Comparison of ENCODE assay signal across 2 cellular contexts in the genomic region with DNA sequence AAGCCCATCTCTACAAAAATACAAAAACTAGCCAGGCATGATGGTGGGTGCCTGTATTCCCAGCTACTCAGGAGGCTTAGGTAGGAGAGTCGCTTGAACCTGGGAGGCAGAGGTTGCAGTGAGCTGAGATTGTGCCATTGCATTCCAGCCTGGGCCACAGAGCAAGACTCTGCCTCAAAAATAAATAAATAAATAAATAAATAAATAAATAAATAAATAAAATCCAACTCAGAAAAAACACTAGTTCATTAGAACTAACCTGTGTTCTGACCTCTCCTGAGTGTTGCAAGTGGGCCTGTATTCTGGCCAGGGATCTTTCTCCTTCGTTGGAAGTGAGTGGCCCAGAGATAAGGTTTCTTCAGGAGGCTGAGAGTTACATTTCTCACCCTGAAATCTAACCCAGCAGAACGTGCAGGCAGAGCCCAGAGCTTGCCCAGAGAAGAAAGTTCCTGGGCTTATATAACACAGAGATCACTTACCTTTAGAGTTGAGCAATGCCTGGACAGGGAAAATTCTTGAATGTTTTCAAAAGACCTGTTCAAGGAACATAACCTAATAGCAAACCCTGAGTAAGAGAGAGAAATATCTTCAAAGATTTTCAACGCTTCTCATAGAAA.
TF ChIP-seq lines count a peak whose summit lies in the region.

No MANE protein-coding gene starts in this region.

TF ChIP-seq in A549, 52 proteins besides CTCF, POLR2A, EP300 and RAD21 (continued from another document):
- TF ChIP-seq SREBF2 (IDR thresholded peaks at IDR 0.05), result no peak
- TF ChIP-seq, protein P1, sequence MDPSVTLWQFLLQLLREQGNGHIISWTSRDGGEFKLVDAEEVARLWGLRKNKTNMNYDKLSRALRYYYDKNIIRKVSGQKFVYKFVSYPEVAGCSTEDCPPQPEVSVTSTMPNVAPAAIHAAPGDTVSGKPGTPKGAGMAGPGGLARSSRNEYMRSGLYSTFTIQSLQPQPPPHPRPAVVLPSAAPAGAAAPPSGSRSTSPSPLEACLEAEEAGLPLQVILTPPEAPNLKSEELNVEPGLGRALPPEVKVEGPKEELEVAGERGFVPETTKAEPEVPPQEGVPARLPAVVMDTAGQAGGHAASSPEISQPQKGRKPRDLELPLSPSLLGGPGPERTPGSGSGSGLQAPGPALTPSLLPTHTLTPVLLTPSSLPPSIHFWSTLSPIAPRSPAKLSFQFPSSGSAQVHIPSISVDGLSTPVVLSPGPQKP (IDR thresholded peaks at IDR 0.05; ENCODE audit: low read depth, low read length), result no peak

TF ChIP-seq in HEK293, 187 proteins besides CTCF, POLR2A, EP300 and RAD21 (continued from another document):
- TF ChIP-seq ZNF654 (tag by site-specific recombination; IDR thresholded peaks at IDR 0.05; ENCODE audit: low read depth), result peak; percentile 19
- 0 out of 2 replicates have a peak, but pooled peaks have one; percentile 6 for TF ChIP-seq ZNF292 (tag by site-specific recombination; IDR thresholded peaks at IDR 0.05; ENCODE audit: borderline replicate concordance, low read depth)
- TF ChIP-seq ZNF677 (tag by site-specific recombination; IDR thresholded peaks at IDR 0.05), result no peak
- TF ChIP-seq, protein P2, sequence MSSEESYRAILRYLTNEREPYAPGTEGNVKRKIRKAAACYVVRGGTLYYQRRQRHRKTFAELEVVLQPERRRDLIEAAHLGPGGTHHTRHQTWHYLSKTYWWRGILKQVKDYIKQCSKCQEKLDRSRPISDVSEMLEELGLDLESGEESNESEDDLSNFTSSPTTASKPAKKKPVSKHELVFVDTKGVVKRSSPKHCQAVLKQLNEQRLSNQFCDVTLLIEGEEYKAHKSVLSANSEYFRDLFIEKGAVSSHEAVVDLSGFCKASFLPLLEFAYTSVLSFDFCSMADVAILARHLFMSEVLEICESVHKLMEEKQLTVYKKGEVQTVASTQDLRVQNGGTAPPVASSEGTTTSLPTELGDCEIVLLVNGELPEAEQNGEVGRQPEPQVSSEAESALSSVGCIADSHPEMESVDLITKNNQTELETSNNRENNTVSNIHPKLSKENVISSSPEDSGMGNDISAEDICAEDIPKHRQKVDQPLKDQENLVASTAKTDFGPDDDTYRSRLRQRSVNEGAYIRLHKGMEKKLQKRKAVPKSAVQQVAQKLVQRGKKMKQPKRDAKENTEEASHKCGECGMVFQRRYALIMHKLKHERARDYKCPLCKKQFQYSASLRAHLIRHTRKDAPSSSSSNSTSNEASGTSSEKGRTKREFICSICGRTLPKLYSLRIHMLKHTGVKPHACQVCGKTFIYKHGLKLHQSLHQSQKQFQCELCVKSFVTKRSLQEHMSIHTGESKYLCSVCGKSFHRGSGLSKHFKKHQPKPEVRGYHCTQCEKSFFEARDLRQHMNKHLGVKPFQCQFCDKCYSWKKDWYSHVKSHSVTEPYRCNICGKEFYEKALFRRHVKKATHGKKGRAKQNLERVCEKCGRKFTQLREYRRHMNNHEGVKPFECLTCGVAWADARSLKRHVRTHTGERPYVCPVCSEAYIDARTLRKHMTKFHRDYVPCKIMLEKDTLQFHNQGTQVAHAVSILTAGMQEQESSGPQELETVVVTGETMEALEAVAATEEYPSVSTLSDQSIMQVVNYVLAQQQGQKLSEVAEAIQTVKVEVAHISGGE (tag by site-specific recombination; conservative IDR thresholded peaks at IDR 0.05; ENCODE audit: low read depth), result peak; percentile 53
- TF ChIP-seq ZNF280C (tag by site-specific recombination; IDR thresholded peaks at IDR 0.05), result no peak
- TF ChIP-seq ZNF394 (tag by site-specific recombination; IDR thresholded peaks at IDR 0.05; ENCODE audit: borderline replicate concordance), result peak; percentile 74; the same call in 1 of the 2 replicates
- TF ChIP-seq ZNF433 (tag by site-specific recombination; IDR thresholded peaks at IDR 0.05; ENCODE audit: low read depth), result 0 out of 2 replicates have a peak, but pooled peaks have one; percentile 18
- TF ChIP-seq, protein P3, sequence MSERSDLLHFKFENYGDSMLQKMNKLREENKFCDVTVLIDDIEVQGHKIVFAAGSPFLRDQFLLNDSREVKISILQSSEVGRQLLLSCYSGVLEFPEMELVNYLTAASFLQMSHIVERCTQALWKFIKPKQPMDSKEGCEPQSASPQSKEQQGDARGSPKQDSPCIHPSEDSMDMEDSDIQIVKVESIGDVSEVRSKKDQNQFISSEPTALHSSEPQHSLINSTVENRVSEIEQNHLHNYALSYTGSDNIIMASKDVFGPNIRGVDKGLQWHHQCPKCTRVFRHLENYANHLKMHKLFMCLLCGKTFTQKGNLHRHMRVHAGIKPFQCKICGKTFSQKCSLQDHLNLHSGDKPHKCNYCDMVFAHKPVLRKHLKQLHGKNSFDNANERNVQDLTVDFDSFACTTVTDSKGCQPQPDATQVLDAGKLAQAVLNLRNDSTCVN (tag by site-specific recombination; optimal IDR thresholded peaks at IDR 0.05), result no peak
- TF ChIP-seq ZNF558 (tag by site-specific recombination; IDR thresholded peaks at IDR 0.05), result 0 out of 2 replicates have a peak, but pooled peaks have one; percentile 18
- TF ChIP-seq ZNF623 (tag by site-specific recombination; IDR thresholded peaks at IDR 0.05), result peak; percentile 53
- 0 out of 2 replicates have a peak, but pooled peaks have one; percentile 21 for TF ChIP-seq ZNF664 (tag by site-specific recombination; IDR thresholded peaks at IDR 0.05)
- peak; percentile 31; the same call in 1 of the 2 replicates for TF ChIP-seq REST (tag by site-specific recombination; IDR thresholded peaks at IDR 0.05)
- TF ChIP-seq YY2 (tag by site-specific recombination; IDR thresholded peaks at IDR 0.05), result no peak
- TF ChIP-seq, protein P4, sequence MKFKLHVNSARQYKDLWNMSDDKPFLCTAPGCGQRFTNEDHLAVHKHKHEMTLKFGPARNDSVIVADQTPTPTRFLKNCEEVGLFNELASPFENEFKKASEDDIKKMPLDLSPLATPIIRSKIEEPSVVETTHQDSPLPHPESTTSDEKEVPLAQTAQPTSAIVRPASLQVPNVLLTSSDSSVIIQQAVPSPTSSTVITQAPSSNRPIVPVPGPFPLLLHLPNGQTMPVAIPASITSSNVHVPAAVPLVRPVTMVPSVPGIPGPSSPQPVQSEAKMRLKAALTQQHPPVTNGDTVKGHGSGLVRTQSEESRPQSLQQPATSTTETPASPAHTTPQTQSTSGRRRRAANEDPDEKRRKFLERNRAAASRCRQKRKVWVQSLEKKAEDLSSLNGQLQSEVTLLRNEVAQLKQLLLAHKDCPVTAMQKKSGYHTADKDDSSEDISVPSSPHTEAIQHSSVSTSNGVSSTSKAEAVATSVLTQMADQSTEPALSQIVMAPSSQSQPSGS (tag by site-specific recombination; IDR thresholded peaks at IDR 0.05; ENCODE audit: low read depth), result no peak
- peak; percentile 22 for TF ChIP-seq ZNF529 (tag by site-specific recombination; IDR thresholded peaks at IDR 0.05; ENCODE audit: insufficient replicate concordance)
- peak; percentile 74 for TF ChIP-seq ZNF518A (tag by site-specific recombination; conservative IDR thresholded peaks at IDR 0.05; ENCODE audit: low read depth)
- no peak for TF ChIP-seq HOXA7 (CRISPR knock-in tag; IDR thresholded peaks at IDR 0.05; ENCODE audit: borderline replicate concordance)
- TF ChIP-seq ZNF544 (tag by site-specific recombination; IDR thresholded peaks at IDR 0.05), result no peak
- no peak for TF ChIP-seq ZNF747 (tag by site-specific recombination; IDR thresholded peaks at IDR 0.05)
- no peak for TF ChIP-seq ZNF37A (tag by site-specific recombination; IDR thresholded peaks at IDR 0.05)
- TF ChIP-seq ZNF830 (tag by site-specific recombination; IDR thresholded peaks at IDR 0.05; ENCODE audit: low read depth), result no peak
- no peak for TF ChIP-seq ZNF513 (tag by site-specific recombination; IDR thresholded peaks at IDR 0.05)
- TF ChIP-seq ZNF140 (tag by site-specific recombination; IDR thresholded peaks at IDR 0.05), result peak; percentile 37; the same call in 1 of the 2 replicates
- no peak for TF ChIP-seq ZFP69B (tag by site-specific recombination; IDR thresholded peaks at IDR 0.05)
- no peak for TF ChIP-seq SETDB1 (IDR thresholded peaks at IDR 0.05; ENCODE audit: insufficient read length, low read length)
- no peak for TF ChIP-seq ZNF645 (tag by site-specific recombination; IDR thresholded peaks at IDR 0.05)
- TF ChIP-seq ZNF426 (tag by site-specific recombination; IDR thresholded peaks at IDR 0.05), result peak; percentile 66
